Comparison of ENCODE assay signal across 16 cellular contexts in the genomic region with DNA sequence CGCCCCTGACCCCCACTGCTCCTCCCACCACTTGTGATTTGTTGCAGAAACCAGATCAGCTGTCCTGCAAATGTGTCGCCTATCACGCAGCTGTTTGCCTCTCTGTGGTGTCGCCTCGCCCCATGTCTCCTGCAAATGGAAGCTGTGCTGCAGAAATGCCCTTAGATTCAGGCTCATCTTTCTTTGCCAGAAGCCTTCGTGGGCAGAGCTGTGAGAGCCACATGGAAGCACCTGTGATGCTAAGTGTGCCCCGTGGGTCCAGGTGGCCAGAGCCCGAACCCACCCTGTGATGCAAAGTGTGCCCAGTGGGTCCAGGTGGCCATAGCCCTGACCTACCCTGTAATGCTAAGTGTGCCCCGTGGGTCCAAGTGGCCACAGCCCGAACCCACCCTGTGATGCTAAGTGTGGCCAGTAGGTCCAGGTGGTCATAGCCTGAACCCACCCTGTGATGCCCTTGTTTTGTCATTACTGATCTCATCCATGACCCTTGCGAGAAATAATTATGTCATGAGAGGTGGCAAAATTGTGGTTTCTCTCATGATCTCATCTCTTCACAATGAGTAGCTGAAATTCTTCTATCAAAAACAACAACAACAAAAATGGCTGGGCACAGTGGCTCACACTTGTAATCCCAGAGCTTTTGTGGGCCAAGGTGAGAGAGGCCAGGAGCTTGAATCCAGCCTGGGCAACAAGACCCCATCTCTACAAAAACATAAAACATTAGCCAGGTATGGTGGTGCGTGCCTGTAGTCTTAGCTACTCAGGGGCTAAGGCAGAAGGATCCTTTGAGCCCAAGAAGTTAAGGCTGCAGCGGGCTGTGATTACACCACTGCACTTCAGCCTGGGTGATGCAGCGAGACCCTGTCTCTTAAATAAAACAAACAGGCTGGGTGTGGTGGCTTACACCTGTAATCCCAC.
DNase-seq lines count a peak whose midpoint lies in the region; ATAC-seq, FAIRE-seq and TF ChIP-seq lines count a peak whose summit lies in the region.
"Had no signal": no experiment of that assay in that cellular context is flagged by ENCODE, and none has a peak within 500 bp of the region (broad histone marks: within the 10 kb centered on the region; RNA-seq: fewer than 3 reads in every experiment).

No MANE protein-coding gene starts in this region.

- H3K79me2 ChIP-seq in trophoblast cell (ENCODE audit: control insufficient read depth, insufficient read depth, low read length, poor library complexity) = no peaks in the 10 kb centered on the region

- no peak overlapping the region for H2BK12ac ChIP-seq in trophoblast cell (ENCODE audit: low read length)

- no peak overlapping the region for H4K8ac ChIP-seq in trophoblast cell (ENCODE audit: low read depth, low read length)

- H3K4ac ChIP-seq in trophoblast cell (ENCODE audit: low read depth, low read length) = no peak overlapping the region

- H3K4me1 ChIP-seq in kidney (ENCODE audit: control insufficient read depth in 1 of 2, insufficient read depth in 1 of 2, low read depth in 1 of 2, low read length in 2 of 2) (peaks cover 0 to 11% of the 10 kb centered on the region in 2 donors), aorta (ENCODE audit: control insufficient read depth in 1 of 2, insufficient read depth in 2 of 2, low read length in 2 of 2) (no peaks in the 10 kb centered on the region), trophoblast cell (ENCODE audit: control insufficient read depth in 1 of 2, insufficient read depth in 2 of 2, low read length in 2 of 2) (no peaks in the 10 kb centered on the region)
- H3K4me1 ChIP-seq: neural progenitor cell had no signal

- H3K79me1 ChIP-seq in trophoblast cell (ENCODE audit: low read length) = no peaks in the 10 kb centered on the region

- H3K27ac ChIP-seq in kidney (ENCODE audit: low read depth in 2 of 2, low read length in 2 of 2) (no peak overlapping the region), aorta (ENCODE audit: low read depth in 1 of 2, low read length in 2 of 2) (no peak overlapping the region), trophoblast cell (ENCODE audit: low read depth, low read length) (no peak overlapping the region)
- H3K27ac ChIP-seq: brain microvascular endothelial cell, neural progenitor cell, Peyer's patch had no signal

- FAIRE-seq in kidney (lab: Jason Lieb, UNC) = no peak

- no peak overlapping the region for H3K14ac ChIP-seq in trophoblast cell (ENCODE audit: low read length)

- H3K4me2 ChIP-seq in trophoblast cell (ENCODE audit: low read length) = no peak overlapping the region
- H3K4me2 ChIP-seq: neural progenitor cell had no signal

- TF ChIP-seq CTCF in kidney (IDR thresholded peaks at IDR 0.05; ENCODE audit: borderline replicate concordance, extremely low read depth, insufficient read depth) = no peak

- WGBS in aorta, 2 donors = 70 to 73% methylated on average over 14 of the region's 14 CpGs
- no CpG with 5 or more reads among the region's 14 CpGs for WGBS in trophoblast cell (ENCODE audit: extremely low coverage, insufficient coverage, insufficient read length)

- no peak overlapping the region for H3K4me3 ChIP-seq in kidney (ENCODE audit: low read length in 2 of 2)
- no peak overlapping the region for H3K4me3 ChIP-seq in aorta (ENCODE audit: low read length in 2 of 2)
- H3K4me3 ChIP-seq in trophoblast cell (ENCODE audit: low read depth, low read length) = no peak overlapping the region
- H3K4me3 ChIP-seq in MG63 = no peak overlapping the region
- H3K4me3 ChIP-seq: neural progenitor cell, Peyer's patch had no signal

- H3K36me3 ChIP-seq in kidney (ENCODE audit: control insufficient read depth in 1 of 2, insufficient read depth in 2 of 2, low read length in 2 of 2) (no peaks in the 10 kb centered on the region), aorta (ENCODE audit: control insufficient read depth in 1 of 2, insufficient read depth in 2 of 2, low read length in 1 of 2) (no peaks in the 10 kb centered on the region), trophoblast cell (ENCODE audit: control insufficient read depth in 1 of 2, insufficient read depth in 2 of 2, low read length in 2 of 2) (no peaks in the 10 kb centered on the region), MG63 (no peaks in the 10 kb centered on the region)
- H3K36me3 ChIP-seq: brain microvascular endothelial cell, neural progenitor cell, Peyer's patch had no signal

- no peak overlapping the region for H3K23ac ChIP-seq in trophoblast cell (ENCODE audit: low read length)

- no peak overlapping the region for H2AK5ac ChIP-seq in trophoblast cell (ENCODE audit: low read length)

- no peaks in the 10 kb centered on the region for H3K9me3 ChIP-seq in kidney (ENCODE audit: control insufficient read depth in 1 of 2, low read length in 2 of 2)
- no peaks in the 10 kb centered on the region for H3K9me3 ChIP-seq in aorta (ENCODE audit: control insufficient read depth, low read length)
- H3K9me3 ChIP-seq in trophoblast cell (ENCODE audit: insufficient read depth, low read depth, low read length) = peaks cover 64% of the 10 kb centered on the region
- H3K9me3 ChIP-seq in MG63 = no peaks in the 10 kb centered on the region

- H3K27me3 ChIP-seq in aorta (ENCODE audit: control insufficient read depth in 1 of 2, insufficient read depth in 2 of 2, low read length in 1 of 2) (no peaks in the 10 kb centered on the region), trophoblast cell (ENCODE audit: insufficient read depth, low read length) (no peaks in the 10 kb centered on the region), MG63 (no peaks in the 10 kb centered on the region; the same call in 1 of the 2 replicates)
- H3K27me3 ChIP-seq: brain microvascular endothelial cell, neural progenitor cell, Peyer's patch had no signal

- H2BK120ac ChIP-seq in trophoblast cell (ENCODE audit: insufficient read depth, low read length, poor library complexity) = no peak overlapping the region

- intact Hi-C loops in Right ventricle myocardium superior (cut with DNase I) (no loop called here), cardiac septum (cut with DNase I) (no loop called here), kidney (cut with DNase I) (no loop called here), aorta (cut with DNase I) (no loop called here)

- ATAC-seq in Right ventricle myocardium superior (ENCODE audit: poor library complexity) (no peak), aorta (ENCODE audit: low FRiP score) (no peak)
- ATAC-seq: stimulated activated naive CD8-positive, alpha-beta T cell treated with anti-CD3 and anti-CD28 coated beads, Interleukin-15, amount 100 ng/mL, for 72 hours had no signal

- H2BK5ac ChIP-seq in trophoblast cell (ENCODE audit: low read depth, low read length, poor library complexity) = no peak overlapping the region

- H4K91ac ChIP-seq in trophoblast cell (ENCODE audit: low read depth, low read length) = no peak overlapping the region

- H3K18ac ChIP-seq in trophoblast cell (ENCODE audit: low read length) = no peak overlapping the region

- DNase-seq in Right ventricle myocardium superior (peak; percentile 53), cardiac septum (ENCODE audit: low spot score) (no peak), kidney (peak; percentile 61), aorta (peak; percentile 46 to 79), NCI-H510A treated with DMSO at 0.1 percent for 48 hours (lab: John Stamatoyannopoulos, UW) (no peak), trophoblast cell (no peak), MG63 (no peak)
- peak; percentile 14 for DNase-seq in activated CD8-positive, alpha-beta memory T cell treated with anti-CD3 and anti-CD28 coated beads, Interleukin-2, amount 50 U/mL, for 4 hours
- DNase-seq: activated B cell treated with CpG ODN at 0.5 μM for 24 hours, brain microvascular endothelial cell, NCI-H146, NCI-H526, SW 1271 had no signal

- no peak overlapping the region for H3K9ac ChIP-seq in kidney (ENCODE audit: low read length in 2 of 2)
- no peak overlapping the region for H3K9ac ChIP-seq in trophoblast cell (ENCODE audit: low read length)
- H3K9ac ChIP-seq: neural progenitor cell had no signal

- no peak overlapping the region for H4K12ac ChIP-seq in trophoblast cell (ENCODE audit: low read depth, low read length)

- no peak overlapping the region for H2AFZ ChIP-seq in trophoblast cell (ENCODE audit: insufficient read depth, low read length, poor library complexity)
- H2AFZ ChIP-seq: neural progenitor cell had no signal

Comparison
In these comparisons a context has a peak if more than half of its experiments do, and no peak if none do; other contexts are left out.
1. DNase-seq: peak in Right ventricle myocardium superior (single experiment), activated CD8-positive, alpha-beta memory T cell treated with anti-CD3 and anti-CD28 coated beads, Interleukin-2, amount 50 U/mL, for 4 hours (single experiment), kidney (single experiment) and aorta (2 of 2); none in cardiac septum (single experiment), NCI-H510A treated with DMSO at 0.1 percent for 48 hours (single experiment), trophoblast cell (0 of 2) and MG63 (single experiment).